39 cellular contexts compared by ENCODE assay signal in genomic region chr10:102376901-102377300, GRCh38. TPM values are rescaled to one million over a fixed set of nuclear protein-coding genes. Genes with fewer than 3 reads are reported as not detected.
"Had no signal": no experiment of that assay in that cellular context is flagged by ENCODE, and none has a peak within 500 bp of the region (broad histone marks: within the 10 kb centered on the region; RNA-seq: fewer than 3 reads in every experiment).

No MANE protein-coding gene starts in this region.

- FAIRE-seq: astrocyte, colon had no signal

- H3K4me3 Mint-ChIP-seq: activated naive CD4-positive, alpha-beta T cell treated with anti-CD3 and anti-CD28 coated beads for 36 hours; activated naive CD4-positive, alpha-beta T cell treated with anti-CD3 and anti-CD28 coated beads, Interleukin-2, amount 10 ng/mL, durations not matched to agents 7 days and 5 days; activated naive CD4-positive, alpha-beta T cell treated with anti-CD3 and anti-CD28 coated beads, Interleukin-2, amount 50 U/mL, for 24 hours; activated naive CD8-positive, alpha-beta T cell; activated naive CD8-positive, alpha-beta T cell treated with anti-CD3 and anti-CD28 coated beads for 36 hours; activated naive CD8-positive, alpha-beta T cell treated with anti-CD3 and anti-CD28 coated beads, Interleukin-2, amount 10 ng/mL, durations not matched to agents 7 days and 5 days; activated naive CD8-positive, alpha-beta T cell treated with anti-CD3 and anti-CD28 coated beads, Interleukin-2, amount 50 U/mL, for 24 hours; activated T-cell treated with anti-CD3 and anti-CD28 coated beads, Interleukin-2, amount 50 U/mL, for 24 hours; activated T-cell treated with anti-CD3 and anti-CD28 coated beads, Interleukin-2, amount 50 U/mL, for 4 hours; activated T-cell treated with anti-CD3 and anti-CD28 coated beads, Interleukin-2, amount 50 U/mL, for 72 hours; activated T-helper 1 cell treated with anti-CD3 and anti-CD28 coated beads, Interleukin-12 subunit alpha, Interleukin-12 subunit beta, Interleukin-2, Interleukin-4 antibody, amounts not matched to agents 30 ng/mL and 10 ng/mL and 1 ng/mL, durations not matched to agents 14 hours and 24 hours and 36 hours; activated T-helper 17 cell treated with anti-CD3 and anti-CD28 coated beads, Interleukin-2, amount 50 U/mL, for 72 hours; brain; central memory CD8-positive, alpha-beta T cell had no signal

- DNase-seq: activated effector memory CD4-positive, alpha-beta T cell treated with anti-CD3 and anti-CD28 coated beads, Interleukin-2, amount 50 U/mL, for 16 hours; activated effector memory CD4-positive, alpha-beta T cell treated with Interleukin-2 at 50 U/mL for 16 hours; activated gamma-delta T cell; activated gamma-delta T cell treated with Interleukin-2 at 50 U/mL for 16 hours; activated naive CD4-positive, alpha-beta T cell; activated naive CD4-positive, alpha-beta T cell treated with anti-CD3 and anti-CD28 coated beads for 36 hours; activated naive CD4-positive, alpha-beta T cell treated with anti-CD3 and anti-CD28 coated beads, Interleukin-2, amount 10 ng/mL, durations not matched to agents 7 days and 5 days; activated naive CD4-positive, alpha-beta T cell treated with anti-CD3 and anti-CD28 coated beads, Interleukin-2, amount 50 U/mL, for 16 hours; activated naive CD4-positive, alpha-beta T cell treated with Interleukin-2 at 50 U/mL for 16 hours; activated naive CD8-positive, alpha-beta T cell treated with anti-CD3 and anti-CD28 coated beads for 36 hours; activated naive CD8-positive, alpha-beta T cell treated with anti-CD3 and anti-CD28 coated beads, Interleukin-2, amount 10 ng/mL, durations not matched to agents 7 days and 5 days; activated naive CD8-positive, alpha-beta T cell treated with anti-CD3 and anti-CD28 coated beads, Interleukin-2, amount 50 U/mL, for 24 hours; activated T-cell treated with anti-CD3 and anti-CD28 coated beads, Interleukin-2, amount 50 U/mL, for 1 hour; activated T-cell treated with anti-CD3 and anti-CD28 coated beads, Interleukin-2, amount 50 U/mL, for 24 hours; activated T-cell treated with anti-CD3 and anti-CD28 coated beads, Interleukin-2, amount 50 U/mL, for 4 hours; activated T-cell treated with anti-CD3 and anti-CD28 coated beads, Interleukin-2, amount 50 U/mL, for 48 hours; activated T-cell treated with anti-CD3 and anti-CD28 coated beads, Interleukin-2, amount 50 U/mL, for 72 hours; adrenal gland; amniotic stem cell; amygdala; anterior cingulate cortex; aorta; body of pancreas; brain microvascular endothelial cell; caudate nucleus; central memory CD4-positive, alpha-beta T cell; cerebellar nuclear complex had no signal

- H3K27me3 Mint-ChIP-seq: activated naive CD4-positive, alpha-beta T cell treated with anti-CD3 and anti-CD28 coated beads, Interleukin-2, amount 10 ng/mL, durations not matched to agents 7 days and 5 days; activated naive CD4-positive, alpha-beta T cell treated with anti-CD3 and anti-CD28 coated beads, Interleukin-2, amount 50 U/mL, for 24 hours; activated naive CD8-positive, alpha-beta T cell; activated naive CD8-positive, alpha-beta T cell treated with anti-CD3 and anti-CD28 coated beads for 36 hours; activated naive CD8-positive, alpha-beta T cell treated with anti-CD3 and anti-CD28 coated beads, Interleukin-2, amount 10 ng/mL, durations not matched to agents 7 days and 5 days; activated naive CD8-positive, alpha-beta T cell treated with anti-CD3 and anti-CD28 coated beads, Interleukin-2, amount 50 U/mL, for 24 hours; activated T-cell treated with anti-CD3 and anti-CD28 coated beads, Interleukin-2, amount 50 U/mL, for 24 hours; activated T-helper 17 cell treated with anti-CD3 and anti-CD28 coated beads, Interleukin-2, amount 50 U/mL, for 72 hours; brain; central memory CD8-positive, alpha-beta T cell had no signal

- H3K9me3 Mint-ChIP-seq: activated naive CD4-positive, alpha-beta T cell treated with anti-CD3 and anti-CD28 coated beads for 36 hours; activated naive CD4-positive, alpha-beta T cell treated with anti-CD3 and anti-CD28 coated beads, Interleukin-2, amount 10 ng/mL, durations not matched to agents 7 days and 5 days; activated naive CD4-positive, alpha-beta T cell treated with anti-CD3 and anti-CD28 coated beads, Interleukin-2, amount 50 U/mL, for 24 hours; activated naive CD4-positive, alpha-beta T cell treated with anti-CD3 and anti-CD28 coated beads, Interleukin-2, amount 50 U/mL, for 72 hours; activated naive CD8-positive, alpha-beta T cell treated with anti-CD3 and anti-CD28 coated beads for 36 hours; activated naive CD8-positive, alpha-beta T cell treated with anti-CD3 and anti-CD28 coated beads, Interleukin-2, amount 10 ng/mL, durations not matched to agents 7 days and 5 days; activated naive CD8-positive, alpha-beta T cell treated with anti-CD3 and anti-CD28 coated beads, Interleukin-2, amount 50 U/mL, for 24 hours; activated T-cell treated with anti-CD3 and anti-CD28 coated beads, Interleukin-2, amount 50 U/mL, for 24 hours; activated T-cell treated with anti-CD3 and anti-CD28 coated beads, Interleukin-2, amount 50 U/mL, for 4 hours; activated T-cell treated with anti-CD3 and anti-CD28 coated beads, Interleukin-2, amount 50 U/mL, for 72 hours; activated T-helper 1 cell treated with anti-CD3 and anti-CD28 coated beads, Interleukin-12 subunit alpha, Interleukin-12 subunit beta, Interleukin-2, Interleukin-4 antibody, amounts not matched to agents 30 ng/mL and 10 ng/mL and 1 ng/mL, durations not matched to agents 14 hours and 24 hours and 36 hours; activated T-helper 17 cell treated with anti-CD3 and anti-CD28 coated beads, Interleukin-2, amount 50 U/mL, for 72 hours; activated T-helper 2 cell treated with anti-CD3 and anti-CD28 coated beads, Interferon-gamma antibody, Interleukin-2, Interleukin-4, amounts not matched to agents 10 μg/mL and 5 μg/mL and 100 μg/mL, durations not matched to agents 14 hours and 24 hours and 36 hours; central memory CD8-positive, alpha-beta T cell had no signal

- H3K4me1 ChIP-seq: adrenal gland, ascending aorta, body of pancreas had no signal

- H3K27me3 ChIP-seq: adrenal gland, ascending aorta, body of pancreas, brain microvascular endothelial cell, cardiac muscle cell had no signal

- H3K4me1 Mint-ChIP-seq: activated naive CD4-positive, alpha-beta T cell treated with anti-CD3 and anti-CD28 coated beads, Interleukin-2, amount 10 ng/mL, durations not matched to agents 7 days and 5 days; activated naive CD4-positive, alpha-beta T cell treated with anti-CD3 and anti-CD28 coated beads, Interleukin-2, amount 50 U/mL, for 24 hours; activated naive CD8-positive, alpha-beta T cell treated with anti-CD3 and anti-CD28 coated beads for 36 hours; activated naive CD8-positive, alpha-beta T cell treated with anti-CD3 and anti-CD28 coated beads, Interleukin-2, amount 10 ng/mL, durations not matched to agents 7 days and 5 days; activated naive CD8-positive, alpha-beta T cell treated with anti-CD3 and anti-CD28 coated beads, Interleukin-2, amount 50 U/mL, for 24 hours; activated T-helper 17 cell treated with anti-CD3 and anti-CD28 coated beads, Interleukin-2, amount 50 U/mL, for 72 hours; brain; central memory CD8-positive, alpha-beta T cell had no signal

- ATAC-seq: activated naive CD4-positive, alpha-beta T cell treated with anti-CD3 and anti-CD28 coated beads, Interleukin-2, amount 50 U/mL, for 72 hours; activated naive CD8-positive, alpha-beta T cell treated with anti-CD3 and anti-CD28 coated beads, Interleukin-2, amount 50 U/mL, for 24 hours; activated T-cell treated with anti-CD3 and anti-CD28 coated beads, Interleukin-2, amount 50 U/mL, for 4 hours; activated T-cell treated with anti-CD3 and anti-CD28 coated beads, Interleukin-2, amount 50 U/mL, for 72 hours; activated T-helper 17 cell treated with anti-CD3 and anti-CD28 coated beads, Interleukin-2, amount 50 U/mL, for 72 hours; body of pancreas had no signal

- H3K27ac Mint-ChIP-seq: activated naive CD4-positive, alpha-beta T cell treated with anti-CD3 and anti-CD28 coated beads for 36 hours; activated naive CD4-positive, alpha-beta T cell treated with anti-CD3 and anti-CD28 coated beads, Interleukin-2, amount 10 ng/mL, durations not matched to agents 7 days and 5 days; activated naive CD4-positive, alpha-beta T cell treated with anti-CD3 and anti-CD28 coated beads, Interleukin-2, amount 50 U/mL, for 24 hours; activated naive CD4-positive, alpha-beta T cell treated with anti-CD3 and anti-CD28 coated beads, Interleukin-2, amount 50 U/mL, for 72 hours; activated naive CD8-positive, alpha-beta T cell; activated naive CD8-positive, alpha-beta T cell treated with anti-CD3 and anti-CD28 coated beads for 36 hours; activated naive CD8-positive, alpha-beta T cell treated with anti-CD3 and anti-CD28 coated beads, Interleukin-2, amount 10 ng/mL, durations not matched to agents 7 days and 5 days; activated naive CD8-positive, alpha-beta T cell treated with anti-CD3 and anti-CD28 coated beads, Interleukin-2, amount 50 U/mL, for 24 hours; activated T-cell treated with anti-CD3 and anti-CD28 coated beads, Interleukin-2, amount 50 U/mL, for 24 hours; activated T-cell treated with anti-CD3 and anti-CD28 coated beads, Interleukin-2, amount 50 U/mL, for 72 hours; activated T-helper 1 cell treated with anti-CD3 and anti-CD28 coated beads, Interleukin-12 subunit alpha, Interleukin-12 subunit beta, Interleukin-2, Interleukin-4 antibody, amounts not matched to agents 30 ng/mL and 10 ng/mL and 1 ng/mL, durations not matched to agents 14 hours and 24 hours and 36 hours; activated T-helper 17 cell treated with anti-CD3 and anti-CD28 coated beads, Interleukin-2, amount 50 U/mL, for 72 hours; activated T-helper 2 cell treated with anti-CD3 and anti-CD28 coated beads, Interferon-gamma antibody, Interleukin-2, Interleukin-4, amounts not matched to agents 10 μg/mL and 5 μg/mL and 100 μg/mL, durations not matched to agents 14 hours and 24 hours and 36 hours; brain had no signal

- H3K9me3 ChIP-seq: adrenal gland, ascending aorta, body of pancreas had no signal

- H3K4me3 ChIP-seq: adrenal gland, ascending aorta, body of pancreas, cardiac muscle cell had no signal

- H3K27ac ChIP-seq: adrenal gland, ascending aorta, body of pancreas, brain microvascular endothelial cell, cardiac muscle cell had no signal

RNA-seq across cellular contexts. Expression of gene PSD, which starts 41.7 kb away (rescaled TPM):
- total RNA-seq: ascending aorta had no signal
